34 cellular contexts compared by ENCODE assay signal in genomic region chr7:126472825-126473224, GRCh38.
"Had no signal": no experiment of that assay in that cellular context is flagged by ENCODE, and none has a peak within 500 bp of the region (broad histone marks: within the 10 kb centered on the region; RNA-seq: fewer than 3 reads in every experiment).

No MANE protein-coding gene starts in this region.

- DNase-seq: activated B cell treated with CpG ODN at 0.5 μM for 24 hours; activated CD4-positive, alpha-beta memory T cell treated with anti-CD3 and anti-CD28 coated beads for 36 hours; activated CD4-positive, alpha-beta T cell treated with anti-CD3 and anti-CD28 coated beads for 4 hours; activated CD4-positive, alpha-beta T cell treated with anti-CD3 and anti-CD28 coated beads, Interleukin-2, amount 10 ng/mL, durations not matched to agents 24 days and 14 days; activated CD4-positive, alpha-beta T cell treated with anti-CD3 and anti-CD28 coated beads, Interleukin-2, amount 50 U/mL, for 1 hour; activated CD4-positive, alpha-beta T cell treated with anti-CD3 and anti-CD28 coated beads, Interleukin-2, amount 50 U/mL, for 4 hours; activated CD4-positive, CD25-positive, alpha-beta regulatory T cell treated with anti-CD3 and anti-CD28 coated beads, Interleukin-2, amount 50 U/mL, for 72 hours; activated CD8-positive, alpha-beta memory T cell treated with anti-CD3 and anti-CD28 coated beads, Interleukin-2, amount 50 U/mL, for 4 hours; activated CD8-positive, alpha-beta T cell treated with anti-CD3 and anti-CD28 coated beads for 36 hours; activated effector memory CD4-positive, alpha-beta T cell treated with anti-CD3 and anti-CD28 coated beads, Interleukin-2, amount 50 U/mL, for 16 hours; activated gamma-delta T cell treated with Interleukin-2 at 50 U/mL for 16 hours; activated naive CD4-positive, alpha-beta T cell; activated naive CD4-positive, alpha-beta T cell treated with anti-CD3 and anti-CD28 coated beads for 36 hours; activated naive CD4-positive, alpha-beta T cell treated with anti-CD3 and anti-CD28 coated beads, Interleukin-2, amount 50 U/mL, for 16 hours; activated naive CD8-positive, alpha-beta T cell treated with anti-CD3 and anti-CD28 coated beads for 36 hours; activated T-cell treated with anti-CD3 and anti-CD28 coated beads for 4 hours; activated T-cell treated with anti-CD3 and anti-CD28 coated beads, Interleukin-2, amount 50 U/mL, for 1 hour; activated T-cell treated with anti-CD3 and anti-CD28 coated beads, Interleukin-2, amount 50 U/mL, for 4 hours; activated T-cell treated with anti-CD3 and anti-CD28 coated beads, Interleukin-2, amount 50 U/mL, for 72 hours; adrenal gland; amniotic stem cell; body of pancreas; brain microvascular endothelial cell; central memory CD4-positive, alpha-beta T cell; SW 1271; T-helper 1 cell; T-helper 2 cell; T-helper 9 cell; WERI-Rb-1 had no signal

- H3K27ac ChIP-seq: adrenal gland, body of pancreas, brain microvascular endothelial cell, breast epithelium, WERI-Rb-1 had no signal

- FAIRE-seq: astrocyte, TTC549 had no signal

- H3K36me3 ChIP-seq: adrenal gland, brain microvascular endothelial cell, breast epithelium, WERI-Rb-1 had no signal

- H3K4me3 ChIP-seq: adrenal gland, body of pancreas, breast epithelium had no signal

- H3K4me1 ChIP-seq: adrenal gland, body of pancreas, breast epithelium had no signal

- ATAC-seq: activated CD8-positive, alpha-beta T cell treated with anti-CD3 and anti-CD28 coated beads for 36 hours; activated naive CD4-positive, alpha-beta T cell treated with anti-CD3 and anti-CD28 coated beads, Interleukin-2, amount 50 U/mL, for 72 hours; activated T-cell treated with anti-CD3 and anti-CD28 coated beads, Interleukin-2, amount 50 U/mL, for 4 hours; activated T-cell treated with anti-CD3 and anti-CD28 coated beads, Interleukin-2, amount 50 U/mL, for 72 hours; activated T-helper 17 cell treated with anti-CD3 and anti-CD28 coated beads, Interleukin-2, amount 50 U/mL, for 72 hours; body of pancreas had no signal

- H3K27me3 ChIP-seq: adrenal gland, body of pancreas, brain microvascular endothelial cell, breast epithelium had no signal
